14 cellular contexts compared by ENCODE assay signal in the genomic region with DNA sequence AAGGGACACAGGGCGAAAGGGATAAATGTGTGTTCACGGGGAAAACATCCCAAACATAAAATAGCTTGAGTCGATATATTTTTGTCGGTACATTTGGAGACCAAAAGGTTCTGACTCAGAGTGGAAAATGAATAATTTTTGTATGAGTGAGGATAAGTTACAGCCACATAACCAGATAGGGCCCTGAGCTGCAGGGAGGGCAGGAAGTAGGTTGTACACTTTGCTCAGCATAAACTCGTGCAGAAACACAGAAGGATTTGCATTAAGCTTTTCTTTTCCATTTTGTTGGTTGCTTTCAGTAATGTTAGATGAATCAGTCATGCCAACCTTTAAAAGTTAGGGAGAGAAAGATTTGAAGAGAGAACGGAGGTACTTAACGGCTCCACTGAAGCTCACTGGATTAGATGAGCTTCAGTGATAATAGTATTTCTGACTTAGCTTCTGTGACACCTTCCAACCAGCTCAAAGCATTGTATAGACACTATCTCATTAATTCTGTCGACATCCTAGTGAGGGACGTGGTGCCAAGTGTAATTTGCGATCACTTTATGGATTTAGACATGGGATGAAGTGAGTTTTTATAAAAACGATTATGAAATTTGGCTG.
A peak's percentile ranks its signal among the peaks of the same experiment; 100 is the strongest.
DNase-seq lines count a peak whose midpoint lies in the region; ATAC-seq and TF ChIP-seq lines count a peak whose summit lies in the region.
"Had no signal": no experiment of that assay in that cellular context is flagged by ENCODE, and none has a peak within 500 bp of the region (broad histone marks: within the 10 kb centered on the region; RNA-seq: fewer than 3 reads in every experiment).

No MANE protein-coding gene starts in this region.

- H3K23ac ChIP-seq in mesenchymal stem cell (ENCODE audit: low read length in 2 of 2) = no peak overlapping the region

- no peak overlapping the region for H3K18ac ChIP-seq in mesenchymal stem cell (ENCODE audit: low read depth in 1 of 2, low read length in 2 of 2)

- no peak overlapping the region for H4K91ac ChIP-seq in mesenchymal stem cell (ENCODE audit: low read length)

- peaks cover 61 to 64% of the 10 kb centered on the region in 2 donors for H3K4me1 Mint-ChIP-seq in natural killer cell

- no peak overlapping the region for H3K14ac ChIP-seq in mesenchymal stem cell (ENCODE audit: low read length in 2 of 2)

- TF ChIP-seq CTCF in natural killer cell (IDR thresholded peaks at IDR 0.05) (no peak), OCI-LY7 (conservative IDR thresholded peaks at IDR 0.05; ENCODE audit: low read length) (no peak), prostate gland (IDR thresholded peaks at IDR 0.05) (no peak)

- H3K9me2 ChIP-seq in OCI-LY7 (ENCODE audit: insufficient read depth, low read length) = no peaks in the 10 kb centered on the region

- BruUV-seq in OCI-LY7 (replicated peaks; lab: Mats Ljungman, UMichigan) = no TSS peak

- H3K9me3 Mint-ChIP-seq in natural killer cell = no peaks in the 10 kb centered on the region

- H4K20me1 ChIP-seq in OCI-LY7 (ENCODE audit: insufficient read depth, low read length) = no peaks in the 10 kb centered on the region

- no peak overlapping the region for H3K4me3 Mint-ChIP-seq in natural killer cell

- no peaks in the 10 kb centered on the region for H3K79me2 ChIP-seq in OCI-LY7 (ENCODE audit: insufficient read depth, low read depth, low read length)

- no peaks in the 10 kb centered on the region for H3K79me1 ChIP-seq in mesenchymal stem cell (replicated peaks; ENCODE audit: low read length, poor library complexity, severe bottlenecking)

- H3K27ac ChIP-seq in OCI-LY7 (ENCODE audit: low read depth, low read length, poor library complexity, severe bottlenecking) = no peak overlapping the region
- no peak overlapping the region for H3K27ac ChIP-seq in prostate gland
- H3K27ac ChIP-seq in mesenchymal stem cell (ENCODE audit: low read length, poor library complexity, severe bottlenecking) = no peak overlapping the region
- H3K27ac ChIP-seq: transverse colon had no signal

- H3K4me2 ChIP-seq in OCI-LY7 (ENCODE audit: low read length) (no peak overlapping the region), mesenchymal stem cell (ENCODE audit: low read length, poor library complexity, severe bottlenecking) (no peak overlapping the region)

- H3K9me3 ChIP-seq in OCI-LY7 (ENCODE audit: low read length) (no peaks in the 10 kb centered on the region), prostate gland (no peaks in the 10 kb centered on the region), mesenchymal stem cell (ENCODE audit: control insufficient read depth, low read length) (no peaks in the 10 kb centered on the region)
- H3K9me3 ChIP-seq: transverse colon had no signal

- H3K4me3 ChIP-seq in OCI-LY7 (ENCODE audit: low read depth, low read length, poor library complexity, severe bottlenecking) = no peak overlapping the region
- no peak overlapping the region for H3K4me3 ChIP-seq in prostate gland
- no peak overlapping the region for H3K4me3 ChIP-seq in mesenchymal stem cell (ENCODE audit: insufficient read depth in 1 of 2, low read depth in 1 of 2, low read length in 2 of 2)
- H3K4me3 ChIP-seq: transverse colon had no signal

- ATAC-seq in natural killer cell = peak; percentile 45 to 57 (median 56)

- H3K9ac ChIP-seq in mesenchymal stem cell (ENCODE audit: low read length) = no peak overlapping the region

- H2BK120ac ChIP-seq in mesenchymal stem cell (ENCODE audit: low read depth, low read length) = no peak overlapping the region

- no peaks in the 10 kb centered on the region for H3K4me1 ChIP-seq in OCI-LY7 (ENCODE audit: insufficient read depth, low read length, poor library complexity, severe bottlenecking)
- H3K4me1 ChIP-seq in prostate gland (replicated peaks) = no peaks in the 10 kb centered on the region
- H3K4me1 ChIP-seq in mesenchymal stem cell (ENCODE audit: control insufficient read depth, insufficient read depth, low read depth, low read length) = no peaks in the 10 kb centered on the region
- H3K4me1 ChIP-seq: transverse colon had no signal

- no peak overlapping the region for H4K8ac ChIP-seq in mesenchymal stem cell (ENCODE audit: low read length)

- H3K27ac Mint-ChIP-seq in natural killer cell = peak overlapping the region; percentile 81 to 88

- H2AK5ac ChIP-seq in mesenchymal stem cell (ENCODE audit: low read length, severe bottlenecking) = no peak overlapping the region

- H2AFZ ChIP-seq in OCI-LY7 (ENCODE audit: low read length) = no peak overlapping the region
- no peak overlapping the region for H2AFZ ChIP-seq in mesenchymal stem cell (ENCODE audit: low read depth, low read length)

- no peaks in the 10 kb centered on the region for H3K36me3 Mint-ChIP-seq in natural killer cell

- 73% methylated on average over 11 of the region's 11 CpGs for WGBS in prostate gland
- WGBS in mesenchymal stem cell = 87% methylated on average over 10 of the region's 11 CpGs

- H2BK12ac ChIP-seq in mesenchymal stem cell (ENCODE audit: low read length in 2 of 2) = no peak overlapping the region

- H3K36me3 ChIP-seq in OCI-LY7 (ENCODE audit: insufficient read depth, low read length) = no peaks in the 10 kb centered on the region
- H3K36me3 ChIP-seq in prostate gland = no peaks in the 10 kb centered on the region
- H3K36me3 ChIP-seq in mesenchymal stem cell (ENCODE audit: control insufficient read depth in 1 of 2, insufficient read depth in 2 of 2, low read depth in 1 of 2, low read length in 2 of 2) = no peaks in the 10 kb centered on the region
- H3K36me3 ChIP-seq: transverse colon had no signal

- CTCF ChIA-PET in OCI-LY7 (lab: Charles Lee; ENCODE audit: unreplicated experiment) = no interaction called here

- POLR2A ChIA-PET in OCI-LY7 (lab: Charles Lee) = interaction anchor here (0.9 kb wide), 1 partner anchor 14 kb away, joined by 3 read pairs; no protein-coding TSS in a partner anchor

- peaks cover 0 to 3% of the 10 kb centered on the region in 2 donors for H3K27me3 Mint-ChIP-seq in natural killer cell (ENCODE audit: low read depth in 2 of 2)

- intact Hi-C loops in natural killer cell (cut with micrococcal nuclease) (loop anchor here (5.0 kb wide), 1 partner anchor 35 kb away; no protein-coding TSS in a partner anchor), OCI-LY7 (cut with micrococcal nuclease; ENCODE audit: unreplicated experiment) (no loop called here), prostate gland (cut with DNase I) (no loop called here)

- no peak overlapping the region for H2BK15ac ChIP-seq in mesenchymal stem cell (ENCODE audit: low read depth, poor library complexity, severe bottlenecking)

- no peaks in the 10 kb centered on the region for H3K27me3 ChIP-seq in prostate gland (replicated peaks; ENCODE audit: insufficient read depth)
- no peaks in the 10 kb centered on the region for H3K27me3 ChIP-seq in mesenchymal stem cell (ENCODE audit: control insufficient read depth in 1 of 2, insufficient read depth in 1 of 2, low read length in 2 of 2)
- H3K27me3 ChIP-seq: transverse colon had no signal

- H2BK5ac ChIP-seq in mesenchymal stem cell (ENCODE audit: low read depth, low read length, poor library complexity, severe bottlenecking) = no peak overlapping the region

- no peak for TF ChIP-seq POLR2A in prostate gland (IDR thresholded peaks at IDR 0.05)

- no peak overlapping the region for H3K4ac ChIP-seq in mesenchymal stem cell (ENCODE audit: low read depth in 1 of 2, low read length in 2 of 2)

- peak; percentile 53 for DNase-seq in activated naive CD4-positive, alpha-beta T cell treated with Interleukin-2 at 50 U/mL for 16 hours
- no peak for DNase-seq in activated naive CD4-positive, alpha-beta T cell (lab: John Stamatoyannopoulos, UW)
- DNase-seq in activated T-helper 9 cell treated with anti-CD3 and anti-CD28 coated beads, Interleukin-2, amount 50 U/mL, for 16 hours (ENCODE audit: low read depth) = peak; percentile 20
- no peak for DNase-seq in natural killer cell
- DNase-seq in OCI-LY7 (ENCODE audit: low spot score) = no peak
- no peak for DNase-seq in prostate gland (ENCODE audit: low spot score)
- no peak for DNase-seq in mesenchymal stem cell
- DNase-seq in DMS79 (lab: John Stamatoyannopoulos, UW) = no peak
- DNase-seq: ACHN, caudate nucleus, DMS153, NCI-H524 treated with DMSO at 0.1 percent for 48 hours, T-helper 9 cell, transverse colon had no signal

Comparison
In these comparisons a context has a peak if more than half of its experiments do, and no peak if none do; other contexts are left out.
1. DNase-seq: peak in activated naive CD4-positive, alpha-beta T cell treated with Interleukin-2 at 50 U/mL for 16 hours (single experiment) and activated T-helper 9 cell treated with anti-CD3 and anti-CD28 coated beads, Interleukin-2, amount 50 U/mL, for 16 hours (single experiment); none in activated naive CD4-positive, alpha-beta T cell (0 of 4), natural killer cell (single experiment), OCI-LY7 (single experiment), prostate gland (single experiment), mesenchymal stem cell (single experiment) and DMS79 (single experiment).